ENCODE assay signal across 8 cellular contexts in genomic region chr1:172442843-172443565, GRCh38. TPM values are rescaled to one million over a fixed set of nuclear protein-coding genes. Genes with fewer than 3 reads are reported as not detected.
DNase-seq lines count a peak whose midpoint lies in the region; ATAC-seq, FAIRE-seq and TF ChIP-seq lines count a peak whose summit lies in the region.

No MANE protein-coding gene starts in this region.

- POLR2A ChIA-PET in A549 (lab: Yijun Ruan, JAX): no interaction called here

- intact Hi-C loops in breast epithelium (cut with DNase I; ENCODE audit: low total_unique reads): no loop called here

- no peak for TF ChIP-seq RAD21 in A549 (conservative IDR thresholded peaks at IDR 0.05 in 1 of 2, IDR thresholded peaks at IDR 0.05 in 1 of 2)

- H3K4me3 ChIP-seq in A549 (peak overlapping the region; percentile 92), HL-60 (replicated peaks; ENCODE audit: insufficient read depth, low read length) (peak overlapping the region; percentile 81), breast epithelium (peak overlapping the region; percentile 74 to 96 (median 95)), mucosa of stomach (ENCODE audit: low read length) (peak overlapping the region; percentile 76)

- CTCF ChIA-PET in A549 (lab: Yijun Ruan, JAX): interaction anchor here (0.6 to 4.8 kb wide), 14 partner anchors 8 to 642 kb away, joined by 3 to 28 read pairs (median 4); no protein-coding TSS in a partner anchor

- WGBS in A549 (ENCODE audit: missing lambda C conversion rate): 62% methylated on average over 3 of the region's 3 CpGs

- H3K4me1 ChIP-seq in A549: peaks cover 17% of the 10 kb centered on the region
- H3K4me1 ChIP-seq in breast epithelium: peaks cover 0 to 13% of the 10 kb centered on the region in 2 donors
- H3K4me1 ChIP-seq in mucosa of stomach (ENCODE audit: control insufficient read depth, insufficient read depth, low read length): peaks cover 18% of the 10 kb centered on the region

- TF ChIP-seq POLR2A in A549 (IDR thresholded peaks at IDR 0.05; ENCODE audit: low read length): no peak
- TF ChIP-seq POLR2A in breast epithelium (IDR thresholded peaks at IDR 0.05): no peak

- no peak for TF ChIP-seq EP300 in A549 (IDR thresholded peaks at IDR 0.05)

- H3K9me3 ChIP-seq in A549 (no peaks in the 10 kb centered on the region), breast epithelium (no peaks in the 10 kb centered on the region), mucosa of stomach (ENCODE audit: control insufficient read depth, low read length) (no peaks in the 10 kb centered on the region)

- H3K27me3 ChIP-seq in HL-60 (ENCODE audit: insufficient read depth, poor library complexity, severe bottlenecking): no peaks in the 10 kb centered on the region
- no peaks in the 10 kb centered on the region for H3K27me3 ChIP-seq in breast epithelium
- H3K27me3 ChIP-seq in mucosa of stomach (ENCODE audit: control insufficient read depth, insufficient read depth, low read length): no peaks in the 10 kb centered on the region

- no peak for TF ChIP-seq CTCF in A549 (IDR thresholded peaks at IDR 0.05)
- TF ChIP-seq CTCF in HL-60 (IDR thresholded peaks at IDR 0.05; ENCODE audit: insufficient read depth, low read length): no peak
- no peak for TF ChIP-seq CTCF in breast epithelium (IDR thresholded peaks at IDR 0.05)

- peak overlapping the region; percentile 94 to 98 for H3K27ac ChIP-seq in A549
- peak overlapping the region; percentile 90 for H3K27ac ChIP-seq in HL-60 (replicated peaks)
- H3K27ac ChIP-seq in breast epithelium: peak overlapping the region in 1 of 2 donors; percentile 90

- peak overlapping the region; percentile 88 for H3K4me2 ChIP-seq in A549

- no peak for FAIRE-seq in A549 (lab: Jason Lieb, UNC)

- DNase-seq in A549 (ENCODE audit: low read depth in 1 of 2, low spot score in 1 of 2): no peak
- DNase-seq in HL-60 (ENCODE audit: low read depth in 1 of 2, low spot score in 1 of 2): no peak
- DNase-seq in breast epithelium (ENCODE audit: low spot score in 2 of 2): no peak
- no peak for DNase-seq in activated CD4-positive, CD25-positive, alpha-beta regulatory T cell treated with anti-CD3 and anti-CD28 coated beads, Interleukin-2, amount 50 U/mL, for 72 hours
- DNase-seq in COLO668 (lab: John Stamatoyannopoulos, UW; ENCODE audit: unreplicated experiment): no peak

- peak overlapping the region; percentile 95 for H3K9ac ChIP-seq in mucosa of stomach (ENCODE audit: low read length)

- H3K36me3 ChIP-seq in breast epithelium (no peaks in the 10 kb centered on the region), mucosa of stomach (ENCODE audit: control insufficient read depth, insufficient read depth, low read length) (no peaks in the 10 kb centered on the region)

- no peak for ATAC-seq in A549
- ATAC-seq in GM19035 (IDR thresholded peaks at IDR 0.05; ENCODE audit: unreplicated experiment): no peak
- no peak for ATAC-seq in HG02970 (IDR thresholded peaks at IDR 0.05; ENCODE audit: low FRiP score, unreplicated experiment)

TF ChIP-seq in A549, 52 proteins besides CTCF, POLR2A, EP300 and RAD21:
- TF ChIP-seq NFE2L2 (conservative IDR thresholded peaks at IDR 0.05; ENCODE audit: low read length): no peak
- no peak for TF ChIP-seq ZNF302 (CRISPR knock-in tag; IDR thresholded peaks at IDR 0.05)
- TF ChIP-seq RARB (CRISPR knock-in tag; IDR thresholded peaks at IDR 0.05): no peak
- TF ChIP-seq RNF2 (IDR thresholded peaks at IDR 0.05; ENCODE audit: borderline replicate concordance, low read depth): no peak
- no peak for TF ChIP-seq PHF8 (IDR thresholded peaks at IDR 0.05; ENCODE audit: borderline replicate concordance, low read depth)
- TF ChIP-seq SMC3 (IDR thresholded peaks at IDR 0.05): no peak
- no peak for TF ChIP-seq REST (IDR thresholded peaks at IDR 0.05)
TF ChIP-seq in A549: peak in this region for 0.

RNA-seq across cellular contexts. Expression of gene PIGC, which starts 0.9 kb away (rescaled TPM):
- polyA plus RNA-seq in A549 (2011; rRNA removed) (50.0 and 51.4 TPM in 2 replicates), A549 (2017; fragmentation: RNase III; extraction: RNeasy Plus Mini Kit Qiagen cat#74134 plus additional on column Dnase treatment) (24.9 to 32.2 TPM (median 30.7 TPM) in 3 replicates)
- 20.6 and 29.2 TPM in 2 replicates for polyA plus RNA-seq in A549 (2012; cell fraction: cytosol; rRNA removed)
- polyA plus RNA-seq in A549 (2012; cell fraction: nucleus; rRNA removed): 11.1 and 22.0 TPM in 2 replicates
- 42.7 and 44.9 TPM in 2 replicates for polyA minus RNA-seq in A549 (2011; rRNA and poly(A)+ RNA removed)
- total RNA-seq in breast epithelium: 10 to 100 TPM; 20.3 to 39.2 (median 29.3) TPM

RNA-seq across cellular contexts. Expression of gene C1orf105, which starts 22.5 kb away (rescaled TPM):
- 0.38 and 0.40 TPM in 2 replicates for polyA plus RNA-seq in A549 (2011; rRNA removed)
- not detected in 2 replicates for polyA plus RNA-seq in A549 (2012; cell fraction: cytosol; rRNA removed)
- polyA plus RNA-seq in A549 (2012; cell fraction: nucleus; rRNA removed): not detected in 2 replicates
- not detected in 3 replicates for polyA plus RNA-seq in A549 (2017; fragmentation: RNase III; extraction: RNeasy Plus Mini Kit Qiagen cat#74134 plus additional on column Dnase treatment)
- not detected in 2 replicates for polyA minus RNA-seq in A549 (2011; rRNA and poly(A)+ RNA removed)
- total RNA-seq in breast epithelium: not detected
